ENCODE assay signal across 12 cellular contexts in the genomic region with DNA sequence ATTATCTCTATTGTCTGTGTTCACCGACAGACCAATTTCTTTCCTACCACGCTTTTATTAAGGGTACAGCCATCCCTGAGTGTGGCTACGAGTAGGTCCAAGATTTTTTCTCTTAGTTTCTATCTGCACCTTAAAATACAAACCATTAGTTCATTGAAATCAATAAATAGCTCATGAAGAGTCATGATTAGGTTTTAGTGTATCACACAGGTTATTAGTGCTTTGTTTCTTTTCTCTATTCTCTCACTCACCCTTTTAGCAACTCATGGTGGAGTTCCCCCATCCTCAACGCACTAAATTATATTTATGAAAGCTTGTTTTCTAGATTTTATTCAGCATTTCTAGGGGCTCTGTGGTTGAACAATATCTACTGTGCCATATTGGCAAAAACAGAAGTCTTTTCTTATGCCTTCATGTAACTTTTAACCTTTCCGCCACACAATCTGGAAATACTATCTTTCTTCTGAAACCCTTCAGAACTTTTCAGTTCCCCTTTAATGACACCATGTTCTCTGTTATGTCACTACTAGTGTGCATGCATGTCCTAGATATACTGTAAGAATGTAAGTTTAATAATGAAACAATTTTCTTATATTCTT.
DNase-seq lines count a peak whose midpoint lies in the region; ATAC-seq and TF ChIP-seq lines count a peak whose summit lies in the region.
"Had no signal": no experiment of that assay in that cellular context is flagged by ENCODE, and none has a peak within 500 bp of the region (broad histone marks: within the 10 kb centered on the region; RNA-seq: fewer than 3 reads in every experiment).

No MANE protein-coding gene starts in this region.

- H3K36me3 Mint-ChIP-seq in activated naive CD4-positive, alpha-beta T cell treated with anti-CD3 and anti-CD28 coated beads for 36 hours (ENCODE audit: low read depth): no peaks in the 10 kb centered on the region

- H3K27me3 ChIP-seq in GM06990 (replicated peaks; ENCODE audit: control insufficient read depth, insufficient read depth, low read length): no peaks in the 10 kb centered on the region
- H3K27me3 ChIP-seq: gastroesophageal sphincter had no signal

- H3K27me3 Mint-ChIP-seq in activated naive CD4-positive, alpha-beta T cell treated with anti-CD3 and anti-CD28 coated beads for 36 hours (ENCODE audit: low read depth): no peaks in the 10 kb centered on the region
- H3K27me3 Mint-ChIP-seq: dendritic cell treated with granulocyte-macrophage colony-stimulating factor and Interleukin-4, amounts not matched to agents 40 ng/mL and 50 ng/mL, for 4 days had no signal

- no peak overlapping the region for H3K4me3 Mint-ChIP-seq in activated naive CD4-positive, alpha-beta T cell treated with anti-CD3 and anti-CD28 coated beads for 36 hours
- H3K4me3 Mint-ChIP-seq: activated CD8-positive, alpha-beta T cell treated with anti-CD3 and anti-CD28 coated beads for 36 hours; dendritic cell treated with granulocyte-macrophage colony-stimulating factor and Interleukin-4, amounts not matched to agents 40 ng/mL and 50 ng/mL, for 4 days had no signal

- no peaks in the 10 kb centered on the region for H3K36me3 ChIP-seq in GM06990 (ENCODE audit: control insufficient read depth, insufficient read depth, low read length)
- H3K36me3 ChIP-seq: gastroesophageal sphincter had no signal

- CTCF ChIA-PET in activated naive CD4-positive, alpha-beta T cell treated with anti-CD3 and anti-CD28 coated beads for 36 hours (lab: Charles Lee): no interaction called here

- no peak for TF ChIP-seq CTCF in GM06990 (IDR thresholded peaks at IDR 0.05; ENCODE audit: insufficient read depth, low read length, poor library complexity, severe bottlenecking)

- peak; percentile 97 for ATAC-seq in GM21825 (IDR thresholded peaks at IDR 0.05; ENCODE audit: unreplicated experiment)
- ATAC-seq in HG03135 (IDR thresholded peaks at IDR 0.05; ENCODE audit: unreplicated experiment): peak; percentile 99
- ATAC-seq: activated CD8-positive, alpha-beta T cell treated with anti-CD3 and anti-CD28 coated beads for 36 hours; gastroesophageal sphincter had no signal

- no peak overlapping the region for H3K27ac Mint-ChIP-seq in activated naive CD4-positive, alpha-beta T cell treated with anti-CD3 and anti-CD28 coated beads for 36 hours
- H3K27ac Mint-ChIP-seq: activated CD8-positive, alpha-beta T cell treated with anti-CD3 and anti-CD28 coated beads for 36 hours; dendritic cell treated with granulocyte-macrophage colony-stimulating factor and Interleukin-4, amounts not matched to agents 40 ng/mL and 50 ng/mL, for 4 days had no signal

- H3K4me3 ChIP-seq in GM06990 (replicated peaks; ENCODE audit: low read depth, low read length): no peak overlapping the region
- H3K4me3 ChIP-seq: gastroesophageal sphincter had no signal

- peak; percentile 75 for DNase-seq in GM06990 (ENCODE audit: extremely low read depth, insufficient read length)
- peak; percentile 10 for DNase-seq in GM19238 (ENCODE audit: insufficient read length, low spot score)
- DNase-seq in CD1c-positive myeloid dendritic cell (ENCODE audit: extremely low spot score): no peak
- no peak for DNase-seq in NCI-H2171 treated with DMSO at 0.1 percent for 48 hours (lab: John Stamatoyannopoulos, UW)
- DNase-seq in NCI-H446 treated with DMSO at 0.1 percent for 48 hours (lab: John Stamatoyannopoulos, UW): no peak
- no peak for DNase-seq in activated naive CD4-positive, alpha-beta T cell treated with anti-CD3 and anti-CD28 coated beads for 36 hours
- DNase-seq: activated CD8-positive, alpha-beta T cell treated with anti-CD3 and anti-CD28 coated beads for 36 hours; NCI-H1694 treated with DMSO at 0.1 percent for 48 hours had no signal

- no peaks in the 10 kb centered on the region for H3K9me3 Mint-ChIP-seq in activated naive CD4-positive, alpha-beta T cell treated with anti-CD3 and anti-CD28 coated beads for 36 hours
- H3K9me3 Mint-ChIP-seq: activated CD8-positive, alpha-beta T cell treated with anti-CD3 and anti-CD28 coated beads for 36 hours; dendritic cell treated with granulocyte-macrophage colony-stimulating factor and Interleukin-4, amounts not matched to agents 40 ng/mL and 50 ng/mL, for 4 days had no signal

- intact Hi-C loops in activated naive CD4-positive, alpha-beta T cell treated with anti-CD3 and anti-CD28 coated beads for 36 hours (cut with micrococcal nuclease): no loop called here

- no peaks in the 10 kb centered on the region for H3K4me1 Mint-ChIP-seq in activated naive CD4-positive, alpha-beta T cell treated with anti-CD3 and anti-CD28 coated beads for 36 hours (ENCODE audit: low read depth)

Comparison
In these comparisons a context has a peak if more than half of its experiments do, and no peak if none do; other contexts are left out.
1. DNase-seq: peak in GM06990 (single experiment) and GM19238 (single experiment); none in CD1c-positive myeloid dendritic cell (single experiment), NCI-H2171 treated with DMSO at 0.1 percent for 48 hours (single experiment), NCI-H446 treated with DMSO at 0.1 percent for 48 hours (single experiment) and activated naive CD4-positive, alpha-beta T cell treated with anti-CD3 and anti-CD28 coated beads for 36 hours (single experiment).